ENCODE assay signal across 8 cellular contexts in genomic region chr21:34072145-34073031, GRCh38. TPM values are rescaled to one million over a fixed set of nuclear protein-coding genes. Genes with fewer than 3 reads are reported as not detected.
DNase-seq lines count a peak whose midpoint lies in the region; ATAC-seq and TF ChIP-seq lines count a peak whose summit lies in the region.

No MANE protein-coding gene starts in this region.

- TF ChIP-seq CTCF in colonic mucosa (IDR thresholded peaks at IDR 0.05) = no peak
- TF ChIP-seq CTCF in uterus (IDR thresholded peaks at IDR 0.05) = no peak

- no peak overlapping the region for H2AK5ac ChIP-seq in mesendoderm (ENCODE audit: low read length)

- intact Hi-C loops in colonic mucosa (cut with DNase I) (loop anchor here (10.0 kb wide), 1 partner anchor 128 kb away; no protein-coding TSS in a partner anchor), uterus (cut with DNase I; ENCODE audit: low total_unique reads) (loop anchor here (10.0 kb wide), 1 partner anchor 128 kb away; no protein-coding TSS in a partner anchor)

- peak overlapping the region; percentile 49 for H3K4me2 ChIP-seq in mesendoderm (ENCODE audit: low read length)

- peak overlapping the region; percentile 35 for H2BK5ac ChIP-seq in mesendoderm (ENCODE audit: low read length)

- H2BK120ac ChIP-seq in mesendoderm (ENCODE audit: low read depth, low read length) = no peak overlapping the region

- no peak for ATAC-seq in HG03159 (IDR thresholded peaks at IDR 0.05; ENCODE audit: unreplicated experiment)

- no peak overlapping the region for H4K5ac ChIP-seq in mesendoderm (ENCODE audit: low read length)

- H3K4ac ChIP-seq in mesendoderm (ENCODE audit: low read depth, low read length) = peak overlapping the region; percentile 90

- H3K27me3 ChIP-seq in NT2/D1 (ENCODE audit: insufficient read depth, insufficient read length) = peaks cover 10% of the 10 kb centered on the region
- no peaks in the 10 kb centered on the region for H3K27me3 ChIP-seq in colonic mucosa
- no peaks in the 10 kb centered on the region for H3K27me3 ChIP-seq in mesendoderm (ENCODE audit: insufficient read depth, low read length, poor library complexity)
- H3K27me3 ChIP-seq in uterus = no peaks in the 10 kb centered on the region

- H3K4me1 ChIP-seq in NT2/D1 (ENCODE audit: insufficient read depth, insufficient read length) (peaks cover 7% of the 10 kb centered on the region), colonic mucosa (no peaks in the 10 kb centered on the region), mesendoderm (ENCODE audit: control insufficient read depth, low read depth, low read length) (peaks cover 12% of the 10 kb centered on the region), uterus (peaks cover 0 to 20% of the 10 kb centered on the region in 2 donors)

- DNase-seq in activated CD8-positive, alpha-beta memory T cell treated with anti-CD3 and anti-CD28 coated beads for 24 hours = peak; percentile 64
- no peak for DNase-seq in activated CD8-positive, alpha-beta memory T cell treated with anti-CD3 and anti-CD28 coated beads, Interleukin-2, amount 50 U/mL, for 4 hours
- DNase-seq in NT2/D1 (ENCODE audit: low read depth, low spot score) (no peak), colonic mucosa (no peak), mesendoderm (no peak), uterus (peak in 1 of 2 donors; percentile 43), DMS153 (lab: John Stamatoyannopoulos, UW) (no peak)

- peak overlapping the region; percentile 28 for H4K8ac ChIP-seq in mesendoderm (ENCODE audit: low read depth, low read length)

- H3K56ac ChIP-seq in mesendoderm (ENCODE audit: low read length) = peak overlapping the region; percentile 95

- no CpG with 5 or more reads among the region's 32 CpGs for WGBS in mesendoderm (ENCODE audit: extremely low coverage, insufficient coverage, low lambda C conversion rate)

- H3K9me3 ChIP-seq in NT2/D1 (ENCODE audit: insufficient read depth, low read length) (no peaks in the 10 kb centered on the region), colonic mucosa (no peaks in the 10 kb centered on the region), uterus (no peaks in the 10 kb centered on the region)

- H3K36me3 ChIP-seq in NT2/D1 (ENCODE audit: insufficient read depth, insufficient read length, low read length) (peaks cover 33% of the 10 kb centered on the region), colonic mucosa (no peaks in the 10 kb centered on the region), mesendoderm (ENCODE audit: control insufficient read depth, insufficient read depth, low read length) (no peaks in the 10 kb centered on the region), uterus (no peaks in the 10 kb centered on the region)

- H3K79me2 ChIP-seq in mesendoderm (ENCODE audit: control insufficient read depth, insufficient read depth, low read length) = peaks cover 28% of the 10 kb centered on the region

- H3K18ac ChIP-seq in mesendoderm (ENCODE audit: low read length) = peak overlapping the region; percentile 92

- TF ChIP-seq POLR2A in uterus (IDR thresholded peaks at IDR 0.05) = no peak

- peaks cover 13% of the 10 kb centered on the region for H3K79me1 ChIP-seq in mesendoderm (ENCODE audit: low read length)

- no peak overlapping the region for H3K23ac ChIP-seq in mesendoderm (ENCODE audit: low read length)

- H3K27ac ChIP-seq in colonic mucosa (peak overlapping the region; percentile 62), mesendoderm (ENCODE audit: low read depth, low read length) (peak overlapping the region; percentile 88), uterus (peak overlapping the region; percentile 92 to 99)

- no peak overlapping the region for H2BK15ac ChIP-seq in mesendoderm (replicated peaks; ENCODE audit: low read depth)

- H3K4me3 ChIP-seq in NT2/D1 (ENCODE audit: insufficient read length, low read depth) (peak overlapping the region; percentile 38), colonic mucosa (peak overlapping the region; percentile 55), mesendoderm (ENCODE audit: low read length) (peak overlapping the region; percentile 3), uterus (peak overlapping the region; percentile 24 to 92)

- peak overlapping the region; percentile 74 for H3K9ac ChIP-seq in NT2/D1 (ENCODE audit: insufficient read length, low read depth)
- peak overlapping the region; percentile 61 to 82 for H3K9ac ChIP-seq in colonic mucosa (ENCODE audit: low read depth in 2 of 2, low read length in 2 of 2)
- H3K9ac ChIP-seq in mesendoderm (ENCODE audit: low read length) = peak overlapping the region; percentile 82

RNA-seq across cellular contexts. Expression of gene MRPS6, which starts 1.0 kb away (rescaled TPM):
- total RNA-seq in colonic mucosa (10 to 100 TPM; 66.6 to 76.9 TPM), uterus (10 to 100 TPM in 3 of 4 donors, 1 to 10 TPM in 1; 9.0 to 75.6 (median 33.5) TPM)
- polyA plus RNA-seq in mesendoderm (2013, experiment 1 of 2) = 190 TPM
- polyA plus RNA-seq in mesendoderm (2013, experiment 2 of 2) = 187 TPM

RNA-seq across cellular contexts. Expression of gene SLC5A3, which starts 1.0 kb away (rescaled TPM):
- 10 to 100 TPM; 20.1 to 28.6 TPM for total RNA-seq in colonic mucosa
- 2.9 TPM for polyA plus RNA-seq in mesendoderm (2013, experiment 1 of 2)
- polyA plus RNA-seq in mesendoderm (2013, experiment 2 of 2) = 2.9 TPM
- 10 to 100 TPM; 10.2 to 76.2 (median 17.1) TPM for total RNA-seq in uterus

Comparison
In these comparisons a context has a peak if more than half of its experiments do, and no peak if none do; other contexts are left out.
1. H3K4me3 ChIP-seq: peak in every context shown above with its lines; median percentile 58 in uterus; 55 in colonic mucosa; 38 in NT2/D1; 3 in mesendoderm.